Comparison of ENCODE assay signal across 26 cellular contexts in the genomic region with DNA sequence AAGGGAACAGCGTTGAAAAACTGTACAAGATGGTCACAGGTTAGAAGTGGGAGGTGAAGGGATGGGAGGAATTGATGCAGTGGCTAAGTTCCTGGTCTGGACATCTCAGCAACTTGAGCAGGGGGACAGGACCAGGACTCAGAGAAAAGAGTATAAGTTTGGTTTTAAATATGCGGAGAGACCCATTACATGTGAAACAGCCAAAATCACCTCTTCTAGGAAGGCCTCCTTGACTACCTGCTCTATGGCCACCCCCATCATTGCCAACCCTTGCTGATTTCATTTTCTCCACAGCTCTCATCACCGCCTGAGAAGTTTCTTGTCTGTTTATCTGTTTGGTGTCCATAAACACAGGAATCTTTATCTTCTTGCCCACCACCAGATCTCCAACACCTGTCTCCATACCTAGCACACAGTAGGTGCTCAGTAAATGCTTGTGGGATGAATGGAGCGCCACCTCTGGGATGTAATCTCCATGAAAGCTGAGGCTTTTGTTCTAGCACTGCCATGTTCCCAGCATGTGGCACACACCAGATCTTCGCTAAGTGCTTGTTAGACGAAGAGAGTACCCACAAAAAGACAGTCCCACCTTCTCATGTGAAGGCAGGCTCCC.
"Had no signal": no experiment of that assay in that cellular context is flagged by ENCODE, and none has a peak within 500 bp of the region (broad histone marks: within the 10 kb centered on the region; RNA-seq: fewer than 3 reads in every experiment).

No MANE protein-coding gene starts in this region.

- H3K4me3 ChIP-seq: adrenal gland, ascending aorta, breast epithelium, cardiac muscle cell, coronary artery, dorsolateral prefrontal cortex had no signal

- H3K27me3 ChIP-seq: adrenal gland, ascending aorta, breast epithelium, cardiac muscle cell, dorsolateral prefrontal cortex had no signal

- H3K36me3 ChIP-seq: adrenal gland, ascending aorta, breast epithelium, cardiac muscle cell had no signal

- H3K4me1 ChIP-seq: adrenal gland, ascending aorta, breast epithelium had no signal

- DNase-seq: activated CD4-positive, alpha-beta memory T cell treated with anti-CD3 and anti-CD28 coated beads for 36 hours; activated CD4-positive, alpha-beta T cell treated with anti-CD3 and anti-CD28 coated beads for 36 hours; activated CD4-positive, alpha-beta T cell treated with anti-CD3 and anti-CD28 coated beads, Interleukin-2, amount 10 ng/mL, durations not matched to agents 24 days and 14 days; activated CD4-positive, CD25-positive, alpha-beta regulatory T cell; activated CD4-positive, CD25-positive, alpha-beta regulatory T cell treated with anti-CD3 and anti-CD28 coated beads, Interleukin-2, amount 50 U/mL, for 72 hours; activated CD8-positive, alpha-beta memory T cell treated with anti-CD3 and anti-CD28 coated beads, Interleukin-2, amount 10 ng/mL, durations not matched to agents 7 days and 5 days; activated CD8-positive, alpha-beta memory T cell treated with anti-CD3 and anti-CD28 coated beads, Interleukin-2, amount 50 U/mL, for 4 hours; activated CD8-positive, alpha-beta T cell treated with anti-CD3 and anti-CD28 coated beads, Interleukin-2, amount 10 ng/mL, durations not matched to agents 7 days and 5 days; activated effector memory CD4-positive, alpha-beta T cell treated with anti-CD3 and anti-CD28 coated beads, Interleukin-2, amount 50 U/mL, for 16 hours; activated naive CD4-positive, alpha-beta T cell treated with anti-CD3 and anti-CD28 coated beads for 36 hours; activated naive CD8-positive, alpha-beta T cell treated with anti-CD3 and anti-CD28 coated beads for 36 hours; activated naive CD8-positive, alpha-beta T cell treated with anti-CD3 and anti-CD28 coated beads, Interleukin-2, amount 50 U/mL, for 24 hours; activated T-cell treated with anti-CD3 and anti-CD28 coated beads, Interleukin-2, amount 50 U/mL, for 1 hour; activated T-cell treated with anti-CD3 and anti-CD28 coated beads, Interleukin-2, amount 50 U/mL, for 48 hours; adrenal gland; central memory CD4-positive, alpha-beta T cell; cerebellar nuclear complex; dorsolateral prefrontal cortex; effector memory CD4-positive, alpha-beta T cell; foreskin fibroblast; T-helper 2 cell had no signal

- H3K27ac ChIP-seq: adrenal gland, ascending aorta, breast epithelium, cardiac muscle cell, coronary artery, dorsolateral prefrontal cortex had no signal

- H3K9me3 ChIP-seq: adrenal gland, ascending aorta, breast epithelium had no signal

- ATAC-seq: activated CD4-positive, alpha-beta T cell treated with anti-CD3 and anti-CD28 coated beads for 36 hours; activated CD8-positive, alpha-beta memory T cell treated with anti-CD3 and anti-CD28 coated beads, Interleukin-2, amount 10 ng/mL, durations not matched to agents 7 days and 5 days; activated CD8-positive, alpha-beta T cell treated with anti-CD3 and anti-CD28 coated beads, Interleukin-2, amount 10 ng/mL, durations not matched to agents 7 days and 5 days; activated naive CD8-positive, alpha-beta T cell treated with anti-CD3 and anti-CD28 coated beads, Interleukin-2, amount 50 U/mL, for 24 hours; esophagus mucosa had no signal
